In genomic region chr2:130776550-130776949, GRCh38 we compare ENCODE assay signal across 22 cellular contexts. TPM values are rescaled to one million over a fixed set of nuclear protein-coding genes. Genes with fewer than 3 reads are reported as not detected.
DNase-seq lines count a peak whose midpoint lies in the region; ATAC-seq and TF ChIP-seq lines count a peak whose summit lies in the region.
"Had no signal": no experiment of that assay in that cellular context is flagged by ENCODE, and none has a peak within 500 bp of the region (broad histone marks: within the 10 kb centered on the region; RNA-seq: fewer than 3 reads in every experiment).

No MANE protein-coding gene starts in this region.

- TF ChIP-seq CTCF in body of pancreas (IDR thresholded peaks at IDR 0.05), result peak in 3 of 7 experiments; percentile 24 to 35 (median 33)
- no peak for TF ChIP-seq CTCF in osteocyte (IDR thresholded peaks at IDR 0.05)
- TF ChIP-seq CTCF in psoas muscle (IDR thresholded peaks at IDR 0.05), result no peak

- no peak overlapping the region for H3K4me3 Mint-ChIP-seq in osteocyte (ENCODE audit: unreplicated experiment)
- H3K4me3 Mint-ChIP-seq: CD8-positive, alpha-beta T cell; HFFc6 had no signal

- H3K4me1 ChIP-seq in body of pancreas (no peaks in the 10 kb centered on the region), psoas muscle (no peaks in the 10 kb centered on the region)
- H3K4me1 ChIP-seq: transverse colon had no signal

- no peak for TF ChIP-seq POLR2A in body of pancreas (IDR thresholded peaks at IDR 0.05)

- no peak overlapping the region for H3K27ac ChIP-seq in body of pancreas
- H3K27ac ChIP-seq in psoas muscle, result no peak overlapping the region
- H3K27ac ChIP-seq: coronary artery, PC-9, skin epidermis, transverse colon had no signal

- no peak overlapping the region for H3K4me3 ChIP-seq in body of pancreas
- no peak overlapping the region for H3K4me3 ChIP-seq in psoas muscle
- H3K4me3 ChIP-seq: coronary artery, PC-9, skin epidermis, transverse colon had no signal

- peak; percentile 40 for ATAC-seq in body of pancreas
- ATAC-seq in psoas muscle, result no peak
- ATAC-seq: activated CD4-positive, CD25-positive, alpha-beta regulatory T cell treated with anti-CD3 and anti-CD28 coated beads, Interleukin-2, amount 50 U/mL, for 24 hours; CD8-positive, alpha-beta T cell had no signal

- no peaks in the 10 kb centered on the region for H3K36me3 Mint-ChIP-seq in osteocyte (ENCODE audit: unreplicated experiment)
- H3K36me3 Mint-ChIP-seq: CD8-positive, alpha-beta T cell had no signal

- H3K36me3 ChIP-seq in body of pancreas (replicated peaks in 1 of 2; ENCODE audit: insufficient read depth in 1 of 2, low read depth in 2 of 2) (no peaks in the 10 kb centered on the region), psoas muscle (ENCODE audit: insufficient read depth in 1 of 2, low read depth in 1 of 2) (no peaks in the 10 kb centered on the region)
- H3K36me3 ChIP-seq: transverse colon had no signal

- H3K9me3 ChIP-seq in body of pancreas, result no peaks in the 10 kb centered on the region
- H3K9me3 ChIP-seq in psoas muscle, result no peaks in the 10 kb centered on the region
- H3K9me3 ChIP-seq: transverse colon had no signal

- DNase-seq in NCI-H345 (lab: John Stamatoyannopoulos, UW), result peak; percentile 16
- no peak for DNase-seq in NCI-H345 treated with DMSO at 0.1 percent for 48 hours (lab: John Stamatoyannopoulos, UW; ENCODE audit: unreplicated experiment)
- DNase-seq in NCI-H1105 treated with DMSO at 0.1 percent for 48 hours (lab: John Stamatoyannopoulos, UW), result peak; percentile 2
- DNase-seq in body of pancreas, result peak in 2 of 4 donors; percentile 43 to 48
- peak; percentile 53 for DNase-seq in osteocyte (ENCODE audit: extremely low spot score, unreplicated experiment)
- DNase-seq in GOT3 (lab: John Stamatoyannopoulos, UW), result no peak
- no peak for DNase-seq in psoas muscle
- DNase-seq in activated CD4-positive, alpha-beta T cell treated with anti-CD3 and anti-CD28 coated beads, Interleukin-2, amount 50 U/mL, for 1 hour, result no peak
- DNase-seq: activated gamma-delta T cell treated with Interleukin-2 at 50 U/mL for 16 hours; aorta; CD8-positive, alpha-beta T cell; erythroblast; HFFc6; MV-4-11; PC-9; transverse colon had no signal

- H3K27me3 ChIP-seq in body of pancreas (no peaks in the 10 kb centered on the region), psoas muscle (ENCODE audit: insufficient read depth in 3 of 3, low read length in 2 of 3) (peaks cover 0 to 6% (median 0%) of the 10 kb centered on the region in 3 donors)
- H3K27me3 ChIP-seq: transverse colon had no signal

- WGBS in body of pancreas, 2 donors, result 45 to 49% methylated on average over 4 of the region's 4 CpGs
- 34 to 40% (median 37%) methylated on average over 4 of the region's 4 CpGs for WGBS in psoas muscle, 3 donors

- no peaks in the 10 kb centered on the region for H3K4me1 Mint-ChIP-seq in osteocyte (ENCODE audit: unreplicated experiment)

- H3K27me3 Mint-ChIP-seq in osteocyte (ENCODE audit: unreplicated experiment), result no peaks in the 10 kb centered on the region

- intact Hi-C loops in body of pancreas (cut with DNase I), result no loop called here
- intact Hi-C loops in psoas muscle (cut with DNase I), result no loop called here

- no peak overlapping the region for H3K27ac Mint-ChIP-seq in osteocyte (ENCODE audit: unreplicated experiment)
- H3K27ac Mint-ChIP-seq: CD8-positive, alpha-beta T cell; HFFc6 had no signal

- peaks cover 10% of the 10 kb centered on the region for H3K9me3 Mint-ChIP-seq in osteocyte (ENCODE audit: unreplicated experiment)
- H3K9me3 Mint-ChIP-seq: CD8-positive, alpha-beta T cell had no signal

RNA-seq across cellular contexts. Expression of gene AMER3, which starts 21.2 kb away (rescaled TPM):
- under 1 TPM; 0.33 to 0.78 TPM for total RNA-seq in body of pancreas
- total RNA-seq in osteocyte, result not detected in 2 replicates
- not detected for total RNA-seq in psoas muscle
- polyA plus RNA-seq in psoas muscle, result not detected
- total RNA-seq: aorta; CD8-positive, alpha-beta T cell; glomerular endothelial cell; HFFc6; NCI-H460; PC-9; T-helper 1 cell treated with Interleukin-12 subunit alpha and Interleukin-12 subunit beta and Interleukin-4 antibody, amounts not matched to agents 30 ng/mL and 1 ng/mL, for 36 hours had no signal
- polyA plus RNA-seq: aorta had no signal

RNA-seq across cellular contexts. Expression of gene GPR148, which starts 47.7 kb away (rescaled TPM):
- total RNA-seq in body of pancreas (not detected), osteocyte (not detected in 2 replicates), psoas muscle (not detected)
- not detected for polyA plus RNA-seq in psoas muscle
- total RNA-seq: aorta; CD8-positive, alpha-beta T cell; glomerular endothelial cell; HFFc6; NCI-H460; PC-9; T-helper 1 cell treated with Interleukin-12 subunit alpha and Interleukin-12 subunit beta and Interleukin-4 antibody, amounts not matched to agents 30 ng/mL and 1 ng/mL, for 36 hours; transverse colon had no signal
- polyA plus RNA-seq: aorta had no signal

Comparison
In these comparisons a context has a peak if more than half of its experiments do, and no peak if none do; other contexts are left out.
1. DNase-seq: peak in NCI-H345 (single experiment), NCI-H1105 treated with DMSO at 0.1 percent for 48 hours (single experiment) and osteocyte (single experiment); none in NCI-H345 treated with DMSO at 0.1 percent for 48 hours (single experiment), GOT3 (single experiment), psoas muscle (0 of 2) and activated CD4-positive, alpha-beta T cell treated with anti-CD3 and anti-CD28 coated beads, Interleukin-2, amount 50 U/mL, for 1 hour (single experiment).